ENCODE assay signal across 7 cellular contexts in genomic region chrX:104677517-104677916, GRCh38.
A peak's percentile ranks its signal among the peaks of the same experiment; 100 is the strongest.
DNase-seq lines count a peak whose midpoint lies in the region; TF ChIP-seq lines count a peak whose summit lies in the region.
"Not testable (repeated sequence)": the region's sequence is repeated elsewhere in the genome, so short reads cannot be mapped to it uniquely, and the experiment has no call there.

No MANE protein-coding gene starts in this region.

- not testable (repeated sequence) for H3K36me3 ChIP-seq in endodermal cell (ENCODE audit: control insufficient read depth, insufficient read depth, low read length); iPS-15b (ENCODE audit: control insufficient read depth, insufficient read depth, low read length)

- not testable (repeated sequence) for H2AFZ ChIP-seq in H9 (ENCODE audit: low read length)

- H3K79me2 ChIP-seq in H9 (ENCODE audit: insufficient read depth, low read length), result not testable (repeated sequence)

- H3K4me3 Mint-ChIP-seq in H9, result not testable (repeated sequence)
- H3K4me3 Mint-ChIP-seq in endodermal cell, result peak overlapping the region; percentile 30

- H3T11ph ChIP-seq in H9 (ENCODE audit: low read length), result not testable (repeated sequence)

- not testable (repeated sequence) for H3K4me3 ChIP-seq in endodermal cell (ENCODE audit: low read length)
- H3K4me3 ChIP-seq in iPS-15b (ENCODE audit: low read depth, low read length), result peak overlapping the region; percentile 18

- peak overlapping the region in 1 of 3 experiments; percentile 80; a peak in 2 of 7 replicates for H3K27ac Mint-ChIP-seq in H9
- not testable (repeated sequence) for H3K27ac Mint-ChIP-seq in endodermal cell

- H3K14ac ChIP-seq in H9 (ENCODE audit: insufficient read depth, low read length), result not testable (repeated sequence)

- not testable (repeated sequence) for H3K23ac ChIP-seq in H9 (ENCODE audit: insufficient read length, low read depth, low read length)

- not testable (repeated sequence) for H3K18ac ChIP-seq in H9 (ENCODE audit: insufficient read length, low read depth, low read length)

- H3K9me3 Mint-ChIP-seq in H9 (peaks cover 5 to 28% of the 10 kb centered on the region in 2 experiments; a peak in 3 of 5 replicates), endodermal cell (peaks cover 25% of the 10 kb centered on the region)

- not testable (repeated sequence) for H2BK12ac ChIP-seq in H9 (ENCODE audit: insufficient read length, low read depth, low read length)

- not testable (repeated sequence) for H3K79me1 ChIP-seq in H9 (ENCODE audit: insufficient read depth, low read depth, low read length, poor library complexity, severe bottlenecking)

- H4K5ac ChIP-seq in H9 (ENCODE audit: insufficient read length, low read depth, low read length), result not testable (repeated sequence)

- TF ChIP-seq CTCF in H9 (conservative IDR thresholded peaks at IDR 0.05); endodermal cell (conservative IDR thresholded peaks at IDR 0.05): not testable (repeated sequence)

- no CpG with 5 or more reads among the region's 18 CpGs for WGBS in H9 (ENCODE audit: extremely low coverage, insufficient read length, low lambda C conversion rate)
- 80 to 87% methylated on average over 1 to 18 of the region's 18 CpGs for WGBS in endodermal cell (ENCODE audit: insufficient coverage in 1 of 2, insufficient read length in 1 of 2), 2 experiments

- intact Hi-C loops in posterior vena cava (cut with DNase I), result not testable (repeated sequence)

- not testable (repeated sequence) for H4K8ac ChIP-seq in H9 (replicated peaks; ENCODE audit: insufficient read length, low read depth, low read length)

- not testable (repeated sequence) for H2BK120ac ChIP-seq in H9 (ENCODE audit: low read depth, low read length, poor library complexity, severe bottlenecking)

- not testable (repeated sequence) for H2AK5ac ChIP-seq in H9 (ENCODE audit: insufficient read length, low read length)

- H3K9me3 ChIP-seq in H9 (ENCODE audit: control insufficient read depth, low read depth, low read length); endodermal cell (ENCODE audit: control insufficient read depth, low read length); iPS-15b (ENCODE audit: control insufficient read depth, insufficient read depth, low read length): not testable (repeated sequence)

- H3K4me2 ChIP-seq in H9 (ENCODE audit: insufficient read depth, insufficient read length, low read length), result not testable (repeated sequence)

- not testable (repeated sequence) for H3K27ac ChIP-seq in H9 (ENCODE audit: insufficient read length, low read depth, low read length); endodermal cell (ENCODE audit: low read depth, low read length)

- H3K23me2 ChIP-seq in H9 (ENCODE audit: insufficient read length, low read depth, low read length, poor library complexity, severe bottlenecking), result not testable (repeated sequence)

- not testable (repeated sequence) for H4K20me1 ChIP-seq in H9 (ENCODE audit: control insufficient read depth, insufficient read depth, insufficient read length)

- H2BK15ac ChIP-seq in H9 (ENCODE audit: low read depth, low read length), result not testable (repeated sequence)

- H3K4ac ChIP-seq in H9 (ENCODE audit: low read depth, low read length), result not testable (repeated sequence)

- not testable (repeated sequence) for H2BK20ac ChIP-seq in H9 (ENCODE audit: low read depth, low read length, poor library complexity, severe bottlenecking)

- H4K91ac ChIP-seq in H9 (ENCODE audit: insufficient read length, low read depth, low read length), result not testable (repeated sequence)

- not testable (repeated sequence) for H2BK5ac ChIP-seq in H9 (ENCODE audit: insufficient read length, low read length)

- not testable (repeated sequence) for H3K27me3 Mint-ChIP-seq in H9 (ENCODE audit: low read depth); endodermal cell (ENCODE audit: insufficient read depth)

- peaks cover 11 to 17% of the 10 kb centered on the region in 2 experiments for H3K4me1 Mint-ChIP-seq in H9
- not testable (repeated sequence) for H3K4me1 Mint-ChIP-seq in endodermal cell

- H3K4me1 ChIP-seq in H9 (ENCODE audit: insufficient read depth, low read length); endodermal cell (ENCODE audit: control insufficient read depth, insufficient read depth, low read length); iPS-15b (ENCODE audit: control insufficient read depth, insufficient read depth, low read length): not testable (repeated sequence)

- not testable (repeated sequence) for H3K36me3 Mint-ChIP-seq in H9 (ENCODE audit: insufficient read depth in 1 of 3, low read depth in 3 of 3); endodermal cell (ENCODE audit: low read depth)

- H3K9ac ChIP-seq in H9 (ENCODE audit: extremely low read depth, insufficient read length, low read length); endodermal cell (ENCODE audit: extremely low read depth, low read length, poor library complexity, severe bottlenecking); iPS-15b (ENCODE audit: low read depth, low read length): not testable (repeated sequence)

- not testable (repeated sequence) for H3K56ac ChIP-seq in H9 (ENCODE audit: insufficient read length, low read depth, low read length)

- peak; percentile 61 for DNase-seq in ELF-1 (ENCODE audit: low read depth, low spot score)
- peak; percentile 24 for DNase-seq in H9
- DNase-seq in NCI-H1105 treated with DMSO at 0.1 percent for 48 hours (lab: John Stamatoyannopoulos, UW), result peak; percentile 10
- peak; percentile 32 for DNase-seq in NCI-H748 (lab: John Stamatoyannopoulos, UW; ENCODE audit: unreplicated experiment)
- DNase-seq in endodermal cell, result peak; percentile 41
- peak; percentile 58 for DNase-seq in posterior vena cava (ENCODE audit: low spot score)

- not testable (repeated sequence) for H3K27me3 ChIP-seq in H9 (ENCODE audit: insufficient read depth, low read length); endodermal cell (ENCODE audit: control insufficient read depth, insufficient read depth, low read length, poor library complexity, severe bottlenecking); iPS-15b (ENCODE audit: control insufficient read depth, insufficient read depth, low read length)

Comparison
In these comparisons a context has a peak if more than half of its experiments do, and no peak if none do; other contexts are left out.
1. DNase-seq: peak in every context shown above with its lines; median percentile 61 in ELF-1; 58 in posterior vena cava; 41 in endodermal cell; 32 in NCI-H748; 24 in H9; 10 in NCI-H1105 treated with DMSO at 0.1 percent for 48 hours.